In the genomic region with DNA sequence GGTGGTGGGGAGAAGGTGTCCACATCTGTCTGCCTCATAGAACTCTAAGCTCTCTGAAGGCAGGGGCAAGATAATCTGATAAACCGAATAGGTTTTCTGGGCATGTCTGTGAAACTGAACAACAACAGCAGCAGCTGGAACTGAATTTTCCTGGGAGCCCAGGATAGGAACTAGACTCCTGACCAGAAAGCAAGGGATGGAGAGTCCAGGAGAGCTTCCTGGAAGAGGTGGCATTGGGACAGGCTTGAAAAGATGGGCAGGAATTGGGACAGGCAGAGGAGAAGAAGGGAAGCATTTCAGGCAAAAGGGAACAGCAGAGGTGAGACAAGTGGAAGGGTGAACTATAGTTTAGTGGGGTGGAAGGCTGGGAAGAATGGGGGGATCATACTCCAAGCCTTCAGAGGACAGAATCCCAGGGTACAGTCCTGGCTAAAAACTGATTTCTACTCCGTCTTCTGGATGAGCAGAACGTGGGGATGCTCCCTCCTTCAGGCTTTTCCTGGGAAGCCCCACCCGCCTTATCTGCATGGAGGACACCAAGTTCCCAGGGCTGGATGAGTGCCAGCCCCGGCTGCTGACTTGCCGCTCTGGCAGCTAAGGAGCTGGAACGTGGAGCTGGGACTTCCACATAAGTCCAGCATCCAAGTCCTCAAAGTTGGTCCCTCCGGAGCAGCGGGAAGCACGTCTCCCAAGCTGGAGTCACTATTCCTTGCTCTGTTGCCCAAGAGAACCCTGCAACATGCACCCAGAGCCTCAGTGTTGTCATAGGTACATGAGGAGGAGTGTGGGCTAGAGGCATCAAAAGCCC, we compare ENCODE assay signal across 12 cellular contexts. TPM values are rescaled to one million over a fixed set of nuclear protein-coding genes. Genes with fewer than 3 reads are reported as not detected.
A peak's percentile ranks its signal among the peaks of the same experiment; 100 is the strongest.
DNase-seq lines count a peak whose midpoint lies in the region; FAIRE-seq and TF ChIP-seq lines count a peak whose summit lies in the region.
"Had no signal": no experiment of that assay in that cellular context is flagged by ENCODE, and none has a peak within 500 bp of the region (broad histone marks: within the 10 kb centered on the region; RNA-seq: fewer than 3 reads in every experiment).

No MANE protein-coding gene starts in this region.

- H4K5ac ChIP-seq in H1 (ENCODE audit: insufficient read length, low read depth, low read length): no peak overlapping the region

- no peak overlapping the region for H2AK5ac ChIP-seq in H1 (ENCODE audit: low read depth, low read length)

- intact Hi-C loops in tibial artery (cut with DNase I; ENCODE audit: low total_unique reads): no loop called here

- no peak overlapping the region for H3K4me3 ChIP-seq in H1 (ENCODE audit: extremely low read depth in 1 of 4, insufficient read depth in 2 of 4, low read depth in 3 of 4, low read length in 4 of 4)
- no peak overlapping the region for H3K4me3 ChIP-seq in liver (ENCODE audit: low read depth in 1 of 3, low read length in 3 of 3)
- H3K4me3 ChIP-seq in tibial artery: no peak overlapping the region

- H4K8ac ChIP-seq in H1 (ENCODE audit: extremely low read depth, insufficient read depth, low read length): no peak overlapping the region

- H2BK15ac ChIP-seq in H1 (ENCODE audit: low read length): no peak overlapping the region

- no peak overlapping the region for H3K9ac ChIP-seq in H1 (replicated peaks in 1 of 4; ENCODE audit: extremely low read depth in 1 of 4, low read depth in 3 of 4, low read length in 3 of 4)
- H3K9ac ChIP-seq in liver (ENCODE audit: low read depth in 1 of 2, low read length in 2 of 2): no peak overlapping the region

- H2BK5ac ChIP-seq in H1 (ENCODE audit: low read depth, low read length): no peak overlapping the region

- CTCF ChIA-PET in H1 (lab: Charles Lee; ENCODE audit: partially characterized antibody): interaction anchor here (0.7 to 17.7 kb wide), 5 partner anchors 12 to 177 kb away, joined by 3 to 206 read pairs (median 123); a partner anchor contains a TSS
- CTCF ChIA-PET in RWPE1 (lab: Yijun Ruan, JAX): interaction anchor here (1.6 to 4.5 kb wide), 2 partner anchors 30 to 178 kb away, joined by 4 to 25 read pairs; no protein-coding TSS in a partner anchor

- no peak overlapping the region for H4K91ac ChIP-seq in H1 (replicated peaks; ENCODE audit: insufficient read length, low read length)

- no peak overlapping the region for H3K4ac ChIP-seq in H1 (replicated peaks; ENCODE audit: insufficient read length, low read depth, low read length)

- DNase-seq in M059J (ENCODE audit: low read depth) (peak; percentile 57), H1 (ENCODE audit: low read depth in 1 of 2, low spot score in 2 of 2) (no peak), tibial artery (peak; percentile 91 to 95), SW480 (ENCODE audit: low spot score) (no peak), HTR-8/SVneo (ENCODE audit: insufficient read length, low spot score) (no peak), RWPE1 (ENCODE audit: low spot score) (no peak)
- DNase-seq in stimulated activated CD4-positive, alpha-beta T cell treated with anti-CD3 and anti-CD28 coated beads, Interleukin-2, amount 100 ng/mL, for 48 hours: no peak
- DNase-seq: activated naive CD4-positive, alpha-beta T cell treated with Interleukin-2 at 50 U/mL for 16 hours; natural killer cell; NCI-H2029 treated with DMSO at 0.1 percent for 48 hours had no signal

- H3K4me1 ChIP-seq in H1 (replicated peaks in 1 of 4; ENCODE audit: control insufficient read depth in 3 of 4, insufficient read depth in 4 of 4, low read length in 3 of 4): peaks cover 0 to 11% (median 8%) of the 10 kb centered on the region in 4 experiments; a peak in 6 of 7 replicates
- peaks cover 0 to 10% (median 8%) of the 10 kb centered on the region in 4 donors for H3K4me1 ChIP-seq in liver (ENCODE audit: control insufficient read depth in 4 of 4, insufficient read depth in 4 of 4, low read length in 3 of 4)
- peaks cover 0 to 38% (median 28%) of the 10 kb centered on the region in 4 donors for H3K4me1 ChIP-seq in tibial artery

- H3K79me2 ChIP-seq in H1 (ENCODE audit: control insufficient read depth in 1 of 2, insufficient read depth in 2 of 2, low read length in 2 of 2): no peaks in the 10 kb centered on the region

- H3K27ac ChIP-seq in H1 (ENCODE audit: low read depth, low read length) (no peak overlapping the region), liver (ENCODE audit: low read depth in 1 of 2, low read length in 2 of 2) (no peak overlapping the region), tibial artery (peak overlapping the region; percentile 39 to 49), RWPE1 (no peak overlapping the region)

- no peak for TF ChIP-seq POLR2A in H1 (IDR thresholded peaks at IDR 0.05; ENCODE audit: control extremely low read depth in 1 of 2, low read depth in 2 of 2, low read length in 2 of 2)

- H4K20me1 ChIP-seq in H1 (replicated peaks in 1 of 2; ENCODE audit: control insufficient read depth in 1 of 2, insufficient read depth in 2 of 2, low read length in 2 of 2): no peaks in the 10 kb centered on the region

- POLR2A ChIA-PET in H1 (lab: Charles Lee; ENCODE audit: partially characterized antibody): interaction anchor here (1.3 kb wide), 1 partner anchor 19 kb away, joined by 3 read pairs; no protein-coding TSS in a partner anchor
- POLR2A ChIA-PET in RWPE1 (lab: Yijun Ruan, JAX; ENCODE audit: low non-redundant PET): no interaction called here

- no peak overlapping the region for H3K56ac ChIP-seq in H1 (replicated peaks; ENCODE audit: insufficient read length, low read depth, low read length)

- peak overlapping the region; percentile 72; the same call in 1 of the 2 replicates for H2BK20ac ChIP-seq in H1 (ENCODE audit: low read length)

- TF ChIP-seq CTCF in H1 (IDR thresholded peaks at IDR 0.05; ENCODE audit: control extremely low read depth in 1 of 3, insufficient read depth in 1 of 3, low read depth in 1 of 3, low read length in 3 of 3) (no peak), liver (IDR thresholded peaks at IDR 0.05; ENCODE audit: low read depth, low read length, missing input control) (no peak), tibial artery (IDR thresholded peaks at IDR 0.05) (no peak), RWPE1 (conservative IDR thresholded peaks at IDR 0.05; ENCODE audit: low read depth) (no peak)

- H3K36me3 ChIP-seq in H1 (ENCODE audit: control insufficient read depth in 2 of 4, insufficient read depth in 4 of 4, low read length in 3 of 4): no peaks in the 10 kb centered on the region
- no peaks in the 10 kb centered on the region for H3K36me3 ChIP-seq in liver (ENCODE audit: control insufficient read depth in 4 of 4, insufficient read depth in 3 of 4, low read depth in 1 of 4, low read length in 3 of 4)
- no peaks in the 10 kb centered on the region for H3K36me3 ChIP-seq in tibial artery

- H3K27me3 ChIP-seq in H1 (replicated peaks in 1 of 4; ENCODE audit: control insufficient read depth in 3 of 4, extremely low read depth in 1 of 4, insufficient read depth in 3 of 4, low read length in 3 of 4): peaks cover 0 to 13% (median 3%) of the 10 kb centered on the region in 4 experiments; a peak in 3 of 7 replicates
- no peaks in the 10 kb centered on the region for H3K27me3 ChIP-seq in liver (ENCODE audit: control insufficient read depth in 4 of 4, insufficient read depth in 4 of 4, low read length in 3 of 4)
- no peaks in the 10 kb centered on the region for H3K27me3 ChIP-seq in tibial artery

- H2BK120ac ChIP-seq in H1 (replicated peaks; ENCODE audit: low read depth, low read length): no peak overlapping the region

- WGBS in H1 (ENCODE audit: extremely low coverage in 1 of 2, insufficient coverage in 1 of 2, insufficient read length in 1 of 2, insufficient replicate concordance in 2 of 2, low coverage in 1 of 2, low lambda C conversion rate in 2 of 2, missing lambda C conversion rate in 1 of 2), 2 experiments: 82% methylated on average over 10 of the region's 10 CpGs; no CpG with 5 or more reads in 1 of the 2 experiments
- 61% methylated on average over 10 of the region's 10 CpGs for WGBS in liver

- no peak for TF ChIP-seq EP300 in H1 (IDR thresholded peaks at IDR 0.05; ENCODE audit: borderline replicate concordance in 1 of 2, low read depth in 2 of 2, low read length in 2 of 2)

- no peaks in the 10 kb centered on the region for H3K23me2 ChIP-seq in H1 (ENCODE audit: low read depth, low read length)

- H3K23ac ChIP-seq in H1 (ENCODE audit: insufficient read length): no peak overlapping the region

- H2AFZ ChIP-seq in H1 (ENCODE audit: low read length): no peak overlapping the region

- no peaks in the 10 kb centered on the region for H3K79me1 ChIP-seq in H1 (ENCODE audit: low read depth, low read length)

- no peak overlapping the region for H3K18ac ChIP-seq in H1 (ENCODE audit: extremely low read depth, low read length)

- no peaks in the 10 kb centered on the region for H3K9me3 ChIP-seq in H1 (ENCODE audit: insufficient read depth in 2 of 2, low read depth in 1 of 2, low read length in 1 of 2)
- H3K9me3 ChIP-seq in liver (ENCODE audit: control insufficient read depth in 4 of 4, low read length in 3 of 4): no peaks in the 10 kb centered on the region
- no peaks in the 10 kb centered on the region for H3K9me3 ChIP-seq in tibial artery

- FAIRE-seq in H1 (lab: Jason Lieb, UNC): no peak
- FAIRE-seq in HTR-8/SVneo (lab: Jason Lieb, UNC): no peak
- FAIRE-seq: TTC549 had no signal

- H3K4me2 ChIP-seq in H1 (ENCODE audit: insufficient read depth in 1 of 2, low read depth in 2 of 2, low read length in 2 of 2): no peak overlapping the region

- TF ChIP-seq RAD21 in H1 (IDR thresholded peaks at IDR 0.05 in 1 of 2, conservative IDR thresholded peaks at IDR 0.05 in 1 of 2; ENCODE audit: low read depth in 2 of 2, low read length in 2 of 2) (no peak), liver (IDR thresholded peaks at IDR 0.05) (no peak)

- H3K14ac ChIP-seq in H1 (ENCODE audit: insufficient read length): no peak overlapping the region

- no peak overlapping the region for H2BK12ac ChIP-seq in H1 (ENCODE audit: low read depth, low read length)

RNA-seq across cellular contexts. Expression of a gene that starts 13.9 kb away (rescaled TPM):
- 0.12 TPM in 1 of 2 replicates, not detected in the other for total RNA-seq in M059J (2014; rRNA removed; shearing (Covaris generic))
- total RNA-seq in H1 (2021; fragmentation: NEBNext Ultra II Directional; extraction: Animal tissue kit (Norgen Biotek cat#: 25700)): 3.4 and 3.9 TPM in 2 replicates
- polyA plus RNA-seq in H1 (2011; rRNA removed) (2.9 and 5.2 TPM in 2 replicates), liver (10 to 100 TPM in 1 of 2 donors, 1 to 10 TPM in 1; 2.9 to 11.8 TPM)
- 3.7 TPM for polyA plus RNA-seq in H1 (2011; cell fraction: cytosol; rRNA removed)
- polyA plus RNA-seq in H1 (2011; cell fraction: nucleus; rRNA removed): 33.3 TPM
- 2.9 to 3.5 TPM (median 3.4 TPM) in 4 replicates for polyA plus RNA-seq in H1 (2012, experiment 1 of 2)
- polyA plus RNA-seq in H1 (2012, experiment 2 of 2): 2.0 TPM
- polyA plus RNA-seq in H1 (2013, experiment 1 of 2): 2.1 TPM
- polyA plus RNA-seq in H1 (2013, experiment 2 of 2): 1.1 TPM
- polyA minus RNA-seq in H1 (2011; rRNA and poly(A)+ RNA removed): 3.6 and 4.0 TPM in 2 replicates
- 1.9 TPM for polyA minus RNA-seq in H1 (2011; cell fraction: cytosol; rRNA and poly(A)+ RNA removed)
- polyA minus RNA-seq in H1 (2011; cell fraction: nucleus; rRNA and poly(A)+ RNA removed): 3.6 TPM
- total RNA-seq in liver: 10 to 100 TPM in 1 of 2 donors, 1 to 10 TPM in 1; 3.8 to 11.5 TPM
- total RNA-seq: natural killer cell had no signal

RNA-seq across cellular contexts. Expression of a gene that starts 34.9 kb away (rescaled TPM):
- total RNA-seq in M059J (2014; rRNA removed; shearing (Covaris generic)): 0.10 TPM in 1 of 2 replicates, not detected in the other
- total RNA-seq in H1 (2021; fragmentation: NEBNext Ultra II Directional; extraction: Animal tissue kit (Norgen Biotek cat#: 25700)): 3.0 and 3.1 TPM in 2 replicates
- polyA plus RNA-seq in H1 (2011; rRNA removed) (4.0 and 4.9 TPM in 2 replicates), liver (1,000 to 10,000 TPM; 5,918 to 6,678 TPM)
- 6.0 TPM for polyA plus RNA-seq in H1 (2011; cell fraction: cytosol; rRNA removed)
- polyA plus RNA-seq in H1 (2011; cell fraction: nucleus; rRNA removed): 6.0 TPM
- polyA plus RNA-seq in H1 (2012, experiment 1 of 2): 3.3 to 5.6 TPM (median 4.6 TPM) in 4 replicates
- 5.3 TPM for polyA plus RNA-seq in H1 (2012, experiment 2 of 2)
- polyA plus RNA-seq in H1 (2013, experiment 1 of 2): 6.0 TPM
- 6.6 TPM for polyA plus RNA-seq in H1 (2013, experiment 2 of 2)
- 1.9 and 3.4 TPM in 2 replicates for polyA minus RNA-seq in H1 (2011; rRNA and poly(A)+ RNA removed)
- 2.7 TPM for polyA minus RNA-seq in H1 (2011; cell fraction: cytosol; rRNA and poly(A)+ RNA removed)
- 2.3 TPM for polyA minus RNA-seq in H1 (2011; cell fraction: nucleus; rRNA and poly(A)+ RNA removed)
- total RNA-seq in liver: 1,000 to 10,000 TPM; 3,440 to 3,808 TPM
- total RNA-seq: natural killer cell had no signal

RNA-seq across cellular contexts. Expression of a gene that starts 42.4 kb away (rescaled TPM):
- total RNA-seq in M059J (2014; rRNA removed; shearing (Covaris generic)): 0.44 and 2.0 TPM in 2 replicates
- total RNA-seq in H1 (2021; fragmentation: NEBNext Ultra II Directional; extraction: Animal tissue kit (Norgen Biotek cat#: 25700)): 22.5 and 22.8 TPM in 2 replicates
- polyA plus RNA-seq in H1 (2011; rRNA removed) (15.1 and 26.0 TPM in 2 replicates), liver (10 to 100 TPM in 1 of 2 donors, 1 to 10 TPM in 1; 7.0 to 10.7 TPM)
- polyA plus RNA-seq in H1 (2011; cell fraction: cytosol; rRNA removed): 17.3 TPM
- polyA plus RNA-seq in H1 (2011; cell fraction: nucleus; rRNA removed): 250 TPM
- 15.6 to 20.3 TPM (median 17.3 TPM) in 4 replicates for polyA plus RNA-seq in H1 (2012, experiment 1 of 2)
- polyA plus RNA-seq in H1 (2012, experiment 2 of 2): 4.8 TPM
- 17.7 TPM for polyA plus RNA-seq in H1 (2013, experiment 1 of 2)
- 15.1 TPM for polyA plus RNA-seq in H1 (2013, experiment 2 of 2)
- polyA minus RNA-seq in H1 (2011; rRNA and poly(A)+ RNA removed): 12.9 and 15.0 TPM in 2 replicates
- 7.2 TPM for polyA minus RNA-seq in H1 (2011; cell fraction: cytosol; rRNA and poly(A)+ RNA removed)
- 55.6 TPM for polyA minus RNA-seq in H1 (2011; cell fraction: nucleus; rRNA and poly(A)+ RNA removed)
- total RNA-seq in liver: 10 to 100 TPM; 13.3 to 20.4 TPM
- total RNA-seq: natural killer cell had no signal

Comparison
In these comparisons a context has a peak if more than half of its experiments do, and no peak if none do; other contexts are left out.
1. DNase-seq: peak in M059J (single experiment) and tibial artery (2 of 2); none in H1 (0 of 2), stimulated activated CD4-positive, alpha-beta T cell treated with anti-CD3 and anti-CD28 coated beads, Interleukin-2, amount 100 ng/mL, for 48 hours (0 of 2), SW480 (single experiment), HTR-8/SVneo (single experiment) and RWPE1 (single experiment).
2. H3K27ac ChIP-seq: peak in tibial artery (2 of 2); none in H1 (single experiment), liver (0 of 2) and RWPE1 (single experiment).
3. RNA of a gene that starts 34.9 kb away (total RNA-seq): 3,440 to 3,808 TPM in liver; 3.0 to 3.1 TPM in H1 and 0.10 TPM in M059J; every median in the first group is over 100 times any median in the second.